ENCODE assay signal across 3 cellular contexts in genomic region chr5:3299441-3299840, GRCh38.
"Had no signal": no experiment of that assay in that cellular context is flagged by ENCODE, and none has a peak within 500 bp of the region (broad histone marks: within the 10 kb centered on the region; RNA-seq: fewer than 3 reads in every experiment).

No MANE protein-coding gene starts in this region.

- ATAC-seq: GM12878 had no signal

- H3K4me3 ChIP-seq: GM12878 had no signal

- DNase-seq: GDM1, GF-D8 had no signal
